Comparison of ENCODE assay signal across 8 cellular contexts in the genomic region with DNA sequence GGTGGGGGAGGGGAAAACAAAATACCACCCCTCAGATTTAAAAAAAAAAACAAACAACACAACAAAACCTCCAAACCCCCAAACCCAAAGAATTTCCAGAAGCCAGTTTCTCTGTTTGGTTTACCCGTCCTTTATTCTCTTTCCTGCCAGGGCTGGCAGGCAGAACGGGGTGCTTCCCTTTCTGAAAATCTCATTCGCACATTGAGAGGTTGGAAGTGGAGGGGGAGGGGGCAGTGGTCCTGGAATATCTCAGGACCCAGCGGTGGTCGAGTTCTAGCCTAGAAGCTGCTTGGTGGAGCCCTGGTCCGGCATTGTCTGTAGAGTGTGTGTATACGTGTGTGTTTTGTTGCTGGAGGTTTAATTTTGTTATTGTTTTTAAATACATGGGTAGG. TPM values are rescaled to one million over a fixed set of nuclear protein-coding genes. Genes with fewer than 3 reads are reported as not detected.
DNase-seq lines count a peak whose midpoint lies in the region; ATAC-seq and TF ChIP-seq lines count a peak whose summit lies in the region.

No MANE protein-coding gene starts in this region.

- peaks cover 32 to 67% (median 53%) of the 10 kb centered on the region in 4 donors for H3K4me1 Mint-ChIP-seq in CD4-positive, alpha-beta memory T cell
- peaks cover 58% of the 10 kb centered on the region for H3K4me1 Mint-ChIP-seq in brain

- peaks cover 0 to 17% of the 10 kb centered on the region in 2 donors for H3K36me3 Mint-ChIP-seq in CD4-positive, alpha-beta memory T cell
- H3K36me3 Mint-ChIP-seq in brain: peaks cover 10% of the 10 kb centered on the region

- POLR2A ChIA-PET in CD4-positive, alpha-beta memory T cell (lab: Charles Lee; ENCODE audit: partially characterized antibody): interaction anchor here (0.6 to 4.4 kb wide), 6 partner anchors 23 to 175 kb away, joined by 3 to 42 read pairs (median 3); no protein-coding TSS in a partner anchor

- intact Hi-C loops in CD4-positive, alpha-beta memory T cell (cut with micrococcal nuclease): loop anchor here (1.0 to 2.0 kb wide), 4 partner anchors 25 to 349 kb away; partner anchors contain the start of gene GCSH

- H3K4me1 ChIP-seq in CD4-positive, alpha-beta memory T cell (ENCODE audit: insufficient read depth, low read length): peaks cover 53% of the 10 kb centered on the region
- H3K4me1 ChIP-seq in Karpas-422 (ENCODE audit: low read length) (peaks cover 16% of the 10 kb centered on the region), mesodermal cell (ENCODE audit: control insufficient read depth, insufficient read depth, low read length, poor library complexity, severe bottlenecking) (peaks cover 18% of the 10 kb centered on the region)

- no peaks in the 10 kb centered on the region for H3K9me2 ChIP-seq in Karpas-422 (replicated peaks; ENCODE audit: insufficient read depth, low read length)

- H3K27ac Mint-ChIP-seq in CD4-positive, alpha-beta memory T cell: peak overlapping the region; percentile 64 to 96 (median 93)
- H3K27ac Mint-ChIP-seq in brain: peak overlapping the region; percentile 96 to 99 (median 97)

- H3K9ac ChIP-seq in Karpas-422 (ENCODE audit: low read length): peak overlapping the region; percentile 68

- no peaks in the 10 kb centered on the region for H3K27me3 ChIP-seq in CD4-positive, alpha-beta memory T cell (ENCODE audit: insufficient read depth, low read length)
- 0 out of 2 replicates have a peak, but pooled peaks cover 3% of the 10 kb centered on the region for H3K27me3 ChIP-seq in Karpas-422 (ENCODE audit: low read length)

- H3K4me3 ChIP-seq in CD4-positive, alpha-beta memory T cell (ENCODE audit: low read length in 2 of 2): peak overlapping the region; percentile 57 to 62
- H3K4me3 ChIP-seq in Karpas-422 (ENCODE audit: low read length) (peak overlapping the region; percentile 66; the same call in 1 of the 2 replicates), mesodermal cell (ENCODE audit: extremely low read depth, insufficient read depth, low read length, poor library complexity, severe bottlenecking) (peak overlapping the region; percentile 86)

- H3K36me3 ChIP-seq in CD4-positive, alpha-beta memory T cell (ENCODE audit: insufficient read depth, low read length): no peaks in the 10 kb centered on the region
- H3K36me3 ChIP-seq in Karpas-422 (ENCODE audit: insufficient read depth, low read length) (no peaks in the 10 kb centered on the region), mesodermal cell (ENCODE audit: control insufficient read depth, insufficient read depth, low read length) (peaks cover 5% of the 10 kb centered on the region)

- CTCF ChIA-PET in CD4-positive, alpha-beta memory T cell (lab: Charles Lee; ENCODE audit: partially characterized antibody): interaction anchor here (1.7 kb wide), 1 partner anchor 24 kb away, joined by 4 read pairs; no protein-coding TSS in a partner anchor

- peak overlapping the region; percentile 80 to 92 (median 88) for H3K4me3 Mint-ChIP-seq in CD4-positive, alpha-beta memory T cell
- H3K4me3 Mint-ChIP-seq in brain: peak overlapping the region; percentile 93 to 97 (median 96)

- no peak for ATAC-seq in GM18907 (IDR thresholded peaks at IDR 0.05; ENCODE audit: unreplicated experiment)
- no peak for ATAC-seq in HG02973 (IDR thresholded peaks at IDR 0.05; ENCODE audit: unreplicated experiment)

- 0% methylated on average over 4 to 5 of the region's 7 CpGs for WGBS in mesodermal cell (ENCODE audit: insufficient coverage in 2 of 2), 2 experiments

- H4K20me1 ChIP-seq in Karpas-422 (ENCODE audit: insufficient read depth, low read depth, low read length): peaks cover 44% of the 10 kb centered on the region; the same call in 1 of the 2 replicates

- H3K9me3 ChIP-seq in CD4-positive, alpha-beta memory T cell (ENCODE audit: control insufficient read depth in 1 of 2, low read length in 2 of 2): no peaks in the 10 kb centered on the region
- H3K9me3 ChIP-seq in Karpas-422 (ENCODE audit: low read length): no peaks in the 10 kb centered on the region
- no peaks in the 10 kb centered on the region for H3K9me3 ChIP-seq in mesodermal cell (ENCODE audit: control insufficient read depth, low read length)

- no peak for TF ChIP-seq CTCF in brain (conservative IDR thresholded peaks at IDR 0.05)

- H3K27me3 Mint-ChIP-seq in CD4-positive, alpha-beta memory T cell: no peaks in the 10 kb centered on the region
- peaks cover 17% of the 10 kb centered on the region for H3K27me3 Mint-ChIP-seq in brain

- peaks cover 0 to 2% (median 0%) of the 10 kb centered on the region in 8 donors for H3K9me3 Mint-ChIP-seq in CD4-positive, alpha-beta memory T cell
- no peaks in the 10 kb centered on the region for H3K9me3 Mint-ChIP-seq in brain

- peak overlapping the region; percentile 63 for H3K27ac ChIP-seq in CD4-positive, alpha-beta memory T cell (ENCODE audit: low read depth, low read length)
- H3K27ac ChIP-seq in Karpas-422 (ENCODE audit: low read length) (no peak overlapping the region), mesodermal cell (ENCODE audit: low read depth, low read length, severe bottlenecking) (peak overlapping the region; percentile 62)

- H3K4me2 ChIP-seq in Karpas-422 (ENCODE audit: low read depth, low read length, poor library complexity, severe bottlenecking): peak overlapping the region; percentile 75

- peak in 1 of 5 donors; percentile 18 for DNase-seq in CD4-positive, alpha-beta memory T cell
- DNase-seq in Karpas-422: no peak
- no peak for DNase-seq in activated CD8-positive, alpha-beta memory T cell treated with anti-CD3 and anti-CD28 coated beads for 24 hours
- DNase-seq in SIG-M5 (lab: John Stamatoyannopoulos, UW): no peak

- H3K79me2 ChIP-seq in Karpas-422 (ENCODE audit: low read length): no peaks in the 10 kb centered on the region

- no peak overlapping the region for H2AFZ ChIP-seq in Karpas-422 (ENCODE audit: low read length)

RNA-seq across cellular contexts. Expression of gene CMIP, which starts 1.3 kb away (rescaled TPM):
- total RNA-seq in CD4-positive, alpha-beta memory T cell: 10 to 100 TPM; 33.2 to 36.4 TPM
- polyA plus RNA-seq in CD4-positive, alpha-beta memory T cell: under 1 TPM in 1 of 2 donors, not detected in 1; 0.84 TPM
- total RNA-seq in Karpas-422 (2014; rRNA removed; shearing (Covaris generic); ENCODE audit: low replicate concordance): 5.0 and 12.7 TPM in 2 replicates
- 409 TPM for polyA plus RNA-seq in brain (ENCODE audit: insufficient read depth, low read depth, low replicate concordance)
- polyA plus RNA-seq in mesodermal cell (2013, experiment 1 of 2): 43.4 TPM
- polyA plus RNA-seq in mesodermal cell (2013, experiment 2 of 2): 38.5 TPM
